27 cellular contexts compared by ENCODE assay signal in the genomic region with DNA sequence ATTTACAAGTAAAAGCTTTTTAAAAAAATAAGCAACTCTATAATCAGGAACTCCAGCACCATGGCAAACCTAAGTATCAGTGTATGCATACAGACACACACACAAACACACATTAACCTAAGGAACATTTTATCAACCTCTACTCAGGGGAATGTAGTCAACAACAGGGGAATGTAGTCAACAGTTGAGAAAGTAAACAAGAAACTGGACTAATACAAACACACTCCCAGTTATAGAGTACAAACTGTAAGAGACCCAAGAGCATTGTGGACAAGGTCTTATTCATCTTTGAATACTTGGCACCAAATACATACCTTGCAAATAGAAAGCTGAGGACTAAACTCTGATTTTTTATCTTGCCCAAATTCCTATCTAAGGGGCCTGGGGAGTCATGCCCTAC.
"Had no signal": no experiment of that assay in that cellular context is flagged by ENCODE, and none has a peak within 500 bp of the region (broad histone marks: within the 10 kb centered on the region; RNA-seq: fewer than 3 reads in every experiment).

No MANE protein-coding gene starts in this region.

- H3K4me3 Mint-ChIP-seq: activated naive CD4-positive, alpha-beta T cell treated with anti-CD3 and anti-CD28 coated beads, Interleukin-2, amount 10 ng/mL, durations not matched to agents 7 days and 5 days; activated naive CD8-positive, alpha-beta T cell treated with anti-CD3 and anti-CD28 coated beads, Interleukin-2, amount 50 U/mL, for 24 hours; activated T-cell treated with anti-CD3 and anti-CD28 coated beads, Interleukin-2, amount 50 U/mL, for 4 hours; effector memory CD8-positive, alpha-beta T cell; immature natural killer cell; mesothelial cell of epicardium; natural killer cell treated with Interleukin-12 subunit alpha and Interleukin-12 subunit beta and Interleukin-15 and Interleukin-18, amount 100 ng/mL, for 72 hours; stimulated activated naive CD8-positive, alpha-beta T cell treated with anti-CD3 and anti-CD28 coated beads, Interleukin-15, Interleukin-2, amounts not matched to agents 100 ng/mL and 50 ng/mL, for 24 hours; T-helper 1 cell treated with Interleukin-12 subunit alpha and Interleukin-12 subunit beta and Interleukin-4 antibody, amounts not matched to agents 30 μg/mL and 1 μg/mL, for 36 hours had no signal

- H3K9me3 Mint-ChIP-seq: effector memory CD8-positive, alpha-beta T cell had no signal

- DNase-seq: activated CD4-positive, alpha-beta T cell treated with anti-CD3 and anti-CD28 coated beads, Interleukin-2, amount 50 U/mL, for 1 hour; activated CD4-positive, CD25-positive, alpha-beta regulatory T cell treated with anti-CD3 and anti-CD28 coated beads, Interleukin-2, amount 50 U/mL, for 72 hours; activated CD8-positive, alpha-beta memory T cell treated with anti-CD3 and anti-CD28 coated beads, Interleukin-2, amount 50 U/mL, for 4 hours; activated effector memory CD4-positive, alpha-beta T cell treated with Interleukin-2 at 50 U/mL for 16 hours; activated naive CD4-positive, alpha-beta T cell treated with anti-CD3 and anti-CD28 coated beads, Interleukin-2, amount 10 ng/mL, durations not matched to agents 7 days and 5 days; activated naive CD8-positive, alpha-beta T cell treated with anti-CD3 and anti-CD28 coated beads, Interleukin-2, amount 50 U/mL, for 24 hours; activated T-cell treated with anti-CD3 and anti-CD28 coated beads, Interleukin-2, amount 50 U/mL, for 4 hours; aorta; dermis blood vessel endothelial cell; effector memory CD8-positive, alpha-beta T cell; immature natural killer cell; posterior cingulate gyrus; SJCRH30; small intestine; stimulated activated CD4-positive, alpha-beta T cell treated with anti-CD3 and anti-CD28 coated beads, Interleukin-15, amount 100 ng/mL, for 24 hours; stimulated activated CD4-positive, alpha-beta T cell treated with anti-CD3 and anti-CD28 coated beads, Interleukin-2, amount 100 ng/mL, for 48 hours; transverse colon had no signal

- H3K27ac ChIP-seq: epithelial cell of prostate, gastroesophageal sphincter, neutrophil, right atrium auricular region, SJCRH30, suprapubic skin, transverse colon had no signal

- H3K4me1 ChIP-seq: gastroesophageal sphincter, right atrium auricular region, SJCRH30, suprapubic skin, transverse colon had no signal

- H3K4me1 Mint-ChIP-seq: activated naive CD4-positive, alpha-beta T cell treated with anti-CD3 and anti-CD28 coated beads, Interleukin-2, amount 10 ng/mL, durations not matched to agents 7 days and 5 days; activated naive CD8-positive, alpha-beta T cell treated with anti-CD3 and anti-CD28 coated beads, Interleukin-2, amount 50 U/mL, for 24 hours; mesothelial cell of epicardium had no signal

- H3K27me3 Mint-ChIP-seq: activated naive CD4-positive, alpha-beta T cell treated with anti-CD3 and anti-CD28 coated beads, Interleukin-2, amount 10 ng/mL, durations not matched to agents 7 days and 5 days; activated naive CD8-positive, alpha-beta T cell treated with anti-CD3 and anti-CD28 coated beads, Interleukin-2, amount 50 U/mL, for 24 hours; effector memory CD8-positive, alpha-beta T cell; natural killer cell treated with Interleukin-12 subunit alpha and Interleukin-12 subunit beta and Interleukin-15 and Interleukin-18, amount 100 ng/mL, for 72 hours; stimulated activated naive CD8-positive, alpha-beta T cell treated with anti-CD3 and anti-CD28 coated beads, Interleukin-15, Interleukin-2, amounts not matched to agents 100 ng/mL and 50 ng/mL, for 24 hours had no signal

- ATAC-seq: activated naive CD8-positive, alpha-beta T cell treated with anti-CD3 and anti-CD28 coated beads, Interleukin-2, amount 50 U/mL, for 24 hours; activated T-cell treated with anti-CD3 and anti-CD28 coated beads, Interleukin-2, amount 50 U/mL, for 4 hours; effector memory CD8-positive, alpha-beta T cell; gastroesophageal sphincter; natural killer cell treated with Interleukin-12 subunit alpha and Interleukin-12 subunit beta and Interleukin-15 and Interleukin-18, amount 100 ng/mL, for 72 hours had no signal

- FAIRE-seq: bronchial epithelial cell, small intestine had no signal

- H3K27me3 ChIP-seq: gastroesophageal sphincter, neutrophil, right atrium auricular region, SJCRH30, suprapubic skin, transverse colon had no signal

- H3K4me3 ChIP-seq: gastroesophageal sphincter, right atrium auricular region, SJCRH30, suprapubic skin, transverse colon had no signal

- H3K27ac Mint-ChIP-seq: activated naive CD4-positive, alpha-beta T cell treated with anti-CD3 and anti-CD28 coated beads, Interleukin-2, amount 10 ng/mL, durations not matched to agents 7 days and 5 days; activated naive CD8-positive, alpha-beta T cell treated with anti-CD3 and anti-CD28 coated beads, Interleukin-2, amount 50 U/mL, for 24 hours; effector memory CD8-positive, alpha-beta T cell; immature natural killer cell; mesothelial cell of epicardium; natural killer cell treated with Interleukin-12 subunit alpha and Interleukin-12 subunit beta and Interleukin-15 and Interleukin-18, amount 100 ng/mL, for 72 hours; stimulated activated naive CD8-positive, alpha-beta T cell treated with anti-CD3 and anti-CD28 coated beads, Interleukin-15, Interleukin-2, amounts not matched to agents 100 ng/mL and 50 ng/mL, for 24 hours; T-helper 1 cell treated with Interleukin-12 subunit alpha and Interleukin-12 subunit beta and Interleukin-4 antibody, amounts not matched to agents 30 μg/mL and 1 μg/mL, for 36 hours had no signal

- H3K9me3 ChIP-seq: gastroesophageal sphincter, neutrophil, right atrium auricular region, SJCRH30, suprapubic skin, transverse colon had no signal
